ENCODE assay signal across 27 cellular contexts in genomic region chr9:638152-638551, GRCh38.
DNase-seq lines count a peak whose midpoint lies in the region; ATAC-seq and TF ChIP-seq lines count a peak whose summit lies in the region.
"Had no signal": no experiment of that assay in that cellular context is flagged by ENCODE, and none has a peak within 500 bp of the region (broad histone marks: within the 10 kb centered on the region; RNA-seq: fewer than 3 reads in every experiment).

No MANE protein-coding gene starts in this region.

- H3K27ac ChIP-seq in right atrium auricular region (peak overlapping the region; percentile 51 to 73), epithelial cell of prostate (peak overlapping the region; percentile 59), substantia nigra (ENCODE audit: low read depth, low read length, poor library complexity, severe bottlenecking) (no peak overlapping the region)
- H3K27ac ChIP-seq: esophagus muscularis mucosa, upper lobe of left lung, VCaP had no signal

- H3K9me3 ChIP-seq in right atrium auricular region, result no peaks in the 10 kb centered on the region
- H3K9me3 ChIP-seq: Caco-2, esophagus muscularis mucosa, upper lobe of left lung had no signal

- no peak for ATAC-seq in left ventricle myocardium superior
- no peak for ATAC-seq in HG02870 (IDR thresholded peaks at IDR 0.05; ENCODE audit: unreplicated experiment)
- ATAC-seq: HCT116; naive thymus-derived CD4-positive, alpha-beta T cell had no signal

- no peak overlapping the region for H3K4me3 ChIP-seq in right atrium auricular region
- H3K4me3 ChIP-seq: esophagus muscularis mucosa, upper lobe of left lung had no signal

- no peaks in the 10 kb centered on the region for H3K27me3 ChIP-seq in right atrium auricular region
- H3K27me3 ChIP-seq: esophagus muscularis mucosa, upper lobe of left lung had no signal

- intact Hi-C loops in left ventricle myocardium superior (cut with micrococcal nuclease) (no loop called here), head of caudate nucleus (cut with DNase I) (no loop called here)

- peak; percentile 9 for DNase-seq in activated CD4-positive, alpha-beta T cell treated with anti-CD3 and anti-CD28 coated beads for 48 hours
- no peak for DNase-seq in activated CD4-positive, alpha-beta T cell treated with anti-CD3 and anti-CD28 coated beads, Interleukin-2, amount 50 U/mL, for 1 hour
- DNase-seq in right atrium auricular region (ENCODE audit: low spot score) (no peak), left ventricle myocardium superior (no peak), epithelial cell of prostate (ENCODE audit: low read depth, low spot score) (no peak), substantia nigra (lab: John Stamatoyannopoulos, UW) (no peak), head of caudate nucleus (no peak)
- DNase-seq: activated effector memory CD4-positive, alpha-beta T cell treated with Interleukin-2 at 50 U/mL for 16 hours; Caco-2; DMS79; endodermal cell; foreskin fibroblast; islet precursor cell; naive thymus-derived CD4-positive, alpha-beta T cell; NCI-H1092 treated with DMSO at 0.1 percent for 48 hours; NCI-H187; NCI-H2171; NCI-H82; occipital lobe; stimulated activated CD4-positive, alpha-beta T cell treated with anti-CD3 and anti-CD28 coated beads, Interleukin-4, amount 100 ng/mL, for 24 hours; SW 1271; T-helper 9 cell; upper lobe of left lung had no signal

- H3K36me3 ChIP-seq in right atrium auricular region, result peaks cover 4% of the 10 kb centered on the region
- H3K36me3 ChIP-seq: esophagus muscularis mucosa, upper lobe of left lung had no signal

- H3K4me1 ChIP-seq in right atrium auricular region, result peaks cover 0 to 17% of the 10 kb centered on the region in 2 donors

- TF ChIP-seq CTCF in right atrium auricular region (IDR thresholded peaks at IDR 0.05), result no peak
